19 cellular contexts compared by ENCODE assay signal in the genomic region with DNA sequence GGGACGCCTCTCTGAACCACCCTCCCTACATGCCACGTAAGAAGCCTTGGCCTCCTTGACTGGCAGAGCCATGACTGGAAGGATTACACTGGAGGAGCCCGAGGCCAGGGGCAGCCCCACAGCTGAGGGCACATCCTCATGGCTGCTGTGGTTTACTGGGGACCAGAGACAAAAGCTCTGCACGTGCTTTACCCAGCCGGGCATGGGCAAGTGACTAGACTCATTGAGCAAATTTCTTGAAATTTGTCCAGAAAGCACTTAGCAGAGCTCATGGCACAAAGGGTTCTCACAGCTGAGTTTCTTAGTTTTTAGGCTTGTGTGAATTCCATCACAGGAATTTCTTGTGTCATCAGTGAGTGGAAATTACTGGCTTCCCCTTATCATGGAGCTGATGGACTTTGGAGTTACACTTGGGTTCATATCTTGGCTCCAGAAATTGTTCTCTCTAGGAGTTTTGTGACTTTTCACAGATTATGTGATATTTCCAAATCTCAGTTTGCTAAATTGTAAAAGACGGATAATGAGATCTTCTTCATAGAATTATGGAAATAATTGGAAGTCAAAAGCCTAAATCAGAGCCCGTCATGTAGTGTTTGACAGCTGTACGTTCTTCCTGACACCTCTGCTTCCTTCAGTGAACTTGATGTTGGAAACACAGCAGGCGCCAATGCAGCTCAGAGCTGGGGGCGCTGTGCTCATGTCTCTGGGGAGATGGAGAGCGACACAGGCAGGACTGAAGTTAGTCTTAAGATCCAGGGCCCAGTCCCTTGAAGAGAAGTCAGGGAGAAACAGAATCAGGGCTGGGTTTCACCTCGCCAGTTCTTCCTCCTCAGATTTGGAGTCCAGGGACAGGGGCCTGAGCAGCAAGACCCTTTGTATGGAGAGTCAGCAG. TPM values are rescaled to one million over a fixed set of nuclear protein-coding genes. Genes with fewer than 3 reads are reported as not detected.
"Had no signal": no experiment of that assay in that cellular context is flagged by ENCODE, and none has a peak within 500 bp of the region (broad histone marks: within the 10 kb centered on the region; RNA-seq: fewer than 3 reads in every experiment).

No MANE protein-coding gene starts in this region.

- H3K27me3 ChIP-seq: esophagus squamous epithelium, foreskin keratinocyte, sigmoid colon, suprapubic skin, upper lobe of right lung had no signal

- H3K4me3 ChIP-seq: dorsolateral prefrontal cortex, esophagus squamous epithelium, lung, sigmoid colon, suprapubic skin, upper lobe of right lung had no signal

- H3K36me3 ChIP-seq: esophagus squamous epithelium, sigmoid colon, suprapubic skin, upper lobe of right lung had no signal

- H3K9me3 ChIP-seq: esophagus squamous epithelium, sigmoid colon, suprapubic skin, upper lobe of right lung had no signal

- ATAC-seq: activated CD8-positive, alpha-beta memory T cell treated with anti-CD3 and anti-CD28 coated beads, Interleukin-2, amount 10 ng/mL, durations not matched to agents 7 days and 5 days; activated naive CD4-positive, alpha-beta T cell treated with anti-CD3 and anti-CD28 coated beads, Interleukin-2, amount 50 U/mL, for 72 hours; foreskin keratinocyte; naive thymus-derived CD4-positive, alpha-beta T cell; upper lobe of right lung had no signal

- DNase-seq: activated CD4-positive, alpha-beta T cell treated with anti-CD3 and anti-CD28 coated beads, Interleukin-2, amount 50 U/mL, for 4 hours; activated CD4-positive, CD25-positive, alpha-beta regulatory T cell treated with anti-CD3 and anti-CD28 coated beads, Interleukin-2, amount 50 U/mL, for 72 hours; activated CD8-positive, alpha-beta memory T cell treated with anti-CD3 and anti-CD28 coated beads, Interleukin-2, amount 10 ng/mL, durations not matched to agents 7 days and 5 days; activated effector memory CD4-positive, alpha-beta T cell treated with Interleukin-2 at 50 U/mL for 16 hours; activated T-cell treated with anti-CD3 and anti-CD28 coated beads, Interleukin-2, amount 50 U/mL, for 24 hours; cerebellar nuclear complex; esophagus squamous epithelium; naive thymus-derived CD4-positive, alpha-beta T cell; sigmoid colon; stimulated activated CD4-positive, alpha-beta T cell treated with anti-CD3 and anti-CD28 coated beads, Interleukin-2, amount 100 ng/mL, for 48 hours; stimulated activated naive CD4-positive, alpha-beta T cell treated with Interleukin-2 at 50 U/mL for 16 hours; T-helper 9 cell; upper lobe of right lung had no signal

- H3K4me1 ChIP-seq: esophagus squamous epithelium, foreskin keratinocyte, sigmoid colon, suprapubic skin, upper lobe of right lung had no signal

- H3K27ac ChIP-seq: dorsolateral prefrontal cortex, esophagus squamous epithelium, foreskin keratinocyte, sigmoid colon, suprapubic skin, upper lobe of right lung had no signal

RNA-seq across cellular contexts. Expression of gene MGAM2, which starts 47.7 kb away (rescaled TPM):
- total RNA-seq: activated CD8-positive, alpha-beta memory T cell treated with anti-CD3 and anti-CD28 coated beads, Interleukin-2, amount 10 ng/mL, durations not matched to agents 7 days and 5 days; activated naive CD4-positive, alpha-beta T cell treated with anti-CD3 and anti-CD28 coated beads, Interleukin-2, amount 50 U/mL, for 72 hours; foreskin keratinocyte; pulmonary artery endothelial cell had no signal
- polyA plus RNA-seq: foreskin keratinocyte; naive thymus-derived CD4-positive, alpha-beta T cell had no signal
